ENCODE assay signal across 10 cellular contexts in genomic region chr9:127448112-127448805, GRCh38. TPM values are rescaled to one million over a fixed set of nuclear protein-coding genes. Genes with fewer than 3 reads are reported as not detected.
DNase-seq lines count a peak whose midpoint lies in the region; ATAC-seq and TF ChIP-seq lines count a peak whose summit lies in the region.
"Had no signal": no experiment of that assay in that cellular context is flagged by ENCODE, and none has a peak within 500 bp of the region (broad histone marks: within the 10 kb centered on the region; RNA-seq: fewer than 3 reads in every experiment).

No MANE protein-coding gene starts in this region.

- peaks cover 7% of the 10 kb centered on the region for H3K9me3 Mint-ChIP-seq in activated T-cell treated with anti-CD3 and anti-CD28 coated beads, Interleukin-2, amount 50 U/mL, for 4 hours

- peaks cover 67% of the 10 kb centered on the region for H3K36me3 Mint-ChIP-seq in activated T-cell treated with anti-CD3 and anti-CD28 coated beads, Interleukin-2, amount 50 U/mL, for 4 hours (ENCODE audit: insufficient read depth)
- H3K36me3 Mint-ChIP-seq in T-helper 17 cell (ENCODE audit: low read depth), result peaks cover 12% of the 10 kb centered on the region

- in situ Hi-C loops in GM13977 (cut with MboI; ENCODE audit: low pct_unique_long_range_greater_than_20kb, low sequenced_read_pairs, unreplicated experiment), result no loop called here

- H3K4me3 Mint-ChIP-seq in activated T-cell treated with anti-CD3 and anti-CD28 coated beads, Interleukin-2, amount 50 U/mL, for 4 hours, result peak overlapping the region; percentile 97
- no peak overlapping the region for H3K4me3 Mint-ChIP-seq in T-helper 17 cell

- no peaks in the 10 kb centered on the region for H3K27me3 ChIP-seq in esophagus squamous epithelium
- H3K27me3 ChIP-seq in stomach, result no peaks in the 10 kb centered on the region

- DNase-seq in activated T-cell treated with anti-CD3 and anti-CD28 coated beads, Interleukin-2, amount 50 U/mL, for 4 hours, result no peak
- DNase-seq in activated T-cell treated with anti-CD3 and anti-CD28 coated beads for 4 hours, result no peak
- no peak for DNase-seq in T-helper 17 cell
- no peak for DNase-seq in esophagus squamous epithelium (lab: John Stamatoyannopoulos, UW)
- no peak for DNase-seq in stomach
- DNase-seq in GM13977 (ENCODE audit: low spot score), result no peak
- no peak for DNase-seq in stimulated activated naive CD4-positive, alpha-beta T cell treated with Interleukin-2 at 50 U/mL for 16 hours (lab: John Stamatoyannopoulos, UW)
- DNase-seq: NCI-H2081; stimulated activated CD4-positive, alpha-beta T cell treated with anti-CD3 and anti-CD28 coated beads, Interleukin-1b, Interleukin-23, amount 100 ng/mL, for 48 hours had no signal

- 81 to 84% methylated on average over 7 of the region's 8 CpGs for WGBS in esophagus squamous epithelium, 2 donors
- WGBS in stomach, 5 donors, result 84 to 93% (median 89%) methylated on average over 8 of the region's 8 CpGs

- H3K27ac ChIP-seq in esophagus squamous epithelium (peak overlapping the region in 3 of 4 donors; percentile 17 to 98 (median 96)), stomach (peak overlapping the region in 4 of 5 donors; percentile 93 to 97 (median 95))

- TF ChIP-seq POLR2A in esophagus squamous epithelium (IDR thresholded peaks at IDR 0.05) (no peak), stomach (IDR thresholded peaks at IDR 0.05) (no peak)

- ATAC-seq in activated T-cell treated with anti-CD3 and anti-CD28 coated beads, Interleukin-2, amount 50 U/mL, for 4 hours, result no peak
- ATAC-seq in T-helper 17 cell, result no peak
- no peak for ATAC-seq in HG03108 (IDR thresholded peaks at IDR 0.05; ENCODE audit: unreplicated experiment)

- peaks cover 33 to 69% (median 41%) of the 10 kb centered on the region in 3 donors for H3K36me3 ChIP-seq in esophagus squamous epithelium
- peaks cover 59 to 67% (median 65%) of the 10 kb centered on the region in 4 donors for H3K36me3 ChIP-seq in stomach

- peaks cover 37% of the 10 kb centered on the region for H3K4me1 Mint-ChIP-seq in activated T-cell treated with anti-CD3 and anti-CD28 coated beads, Interleukin-2, amount 50 U/mL, for 4 hours (ENCODE audit: low read depth)
- H3K4me1 Mint-ChIP-seq in T-helper 17 cell, result peaks cover 19% of the 10 kb centered on the region

- H3K4me3 ChIP-seq in esophagus squamous epithelium (peak overlapping the region in 3 of 4 donors; percentile 88 to 91 (median 91)), stomach (peak overlapping the region in 3 of 4 donors; percentile 69 to 91 (median 80))

- no peak for TF ChIP-seq CTCF in esophagus squamous epithelium (IDR thresholded peaks at IDR 0.05)
- TF ChIP-seq CTCF in stomach (IDR thresholded peaks at IDR 0.05), result no peak
- no peak for TF ChIP-seq CTCF in GM13977 (IDR thresholded peaks at IDR 0.05; ENCODE audit: extremely low read depth, insufficient read depth, missing control alignments)

- H3K27ac Mint-ChIP-seq in T-helper 17 cell, result peak overlapping the region; percentile 95

- H3K9me3 ChIP-seq in T-helper 17 cell (ENCODE audit: control insufficient read depth, low read length, poor library complexity, severe bottlenecking) (peaks cover 2% of the 10 kb centered on the region), esophagus squamous epithelium (peaks cover 0 to 4% (median 0%) of the 10 kb centered on the region in 3 donors), stomach (peaks cover 0 to 8% (median 0%) of the 10 kb centered on the region in 4 donors)

- intact Hi-C loops in esophagus squamous epithelium (cut with DNase I), result no loop called here
- intact Hi-C loops in stomach (cut with DNase I; ENCODE audit: low total_unique reads), result no loop called here

- no peak for TF ChIP-seq EP300 in stomach (IDR thresholded peaks at IDR 0.05)

- H3K27me3 Mint-ChIP-seq in activated T-cell treated with anti-CD3 and anti-CD28 coated beads, Interleukin-2, amount 50 U/mL, for 4 hours (ENCODE audit: low read depth), result no peaks in the 10 kb centered on the region
- H3K27me3 Mint-ChIP-seq in T-helper 17 cell, result no peaks in the 10 kb centered on the region

- peaks cover 12 to 79% (median 36%) of the 10 kb centered on the region in 3 donors for H3K4me1 ChIP-seq in esophagus squamous epithelium
- peaks cover 35 to 56% (median 40%) of the 10 kb centered on the region in 4 donors for H3K4me1 ChIP-seq in stomach

RNA-seq across cellular contexts. Expression of gene RPL12, which starts 2.9 kb away (rescaled TPM):
- total RNA-seq in activated T-cell treated with anti-CD3 and anti-CD28 coated beads, Interleukin-2, amount 50 U/mL, for 4 hours, result 1,000 to 10,000 TPM; 1,591 to 1,973 (median 1,685) TPM
- total RNA-seq in T-helper 17 cell, result 1,000 to 10,000 TPM; 1,506 to 1,597 TPM
- 1,000 to 10,000 TPM; 1,192 to 3,474 (median 2,165) TPM for total RNA-seq in esophagus squamous epithelium
- 1,000 to 10,000 TPM in 4 of 5 donors, 100 to 1,000 TPM in 1; 187 to 1,693 (median 1,211) TPM for total RNA-seq in stomach
- 1,000 to 10,000 TPM; 3,146 to 4,806 (median 4,080) TPM for polyA plus RNA-seq in stomach

RNA-seq across cellular contexts. Expression of gene LRSAM1, which starts 3.1 kb away (rescaled TPM):
- total RNA-seq in activated T-cell treated with anti-CD3 and anti-CD28 coated beads, Interleukin-2, amount 50 U/mL, for 4 hours, result 10 to 100 TPM; 20.5 to 24.2 (median 21.6) TPM
- 10 to 100 TPM; 19.6 to 22.2 TPM for total RNA-seq in T-helper 17 cell
- total RNA-seq in esophagus squamous epithelium, result 10 to 100 TPM in 3 of 4 donors, 1 to 10 TPM in 1; 8.0 to 16.2 (median 12.9) TPM
- 100 to 1,000 TPM in 1 of 5 donors, 10 to 100 TPM in 3, 1 to 10 TPM in 1; 7.2 to 138 (median 28.6) TPM for total RNA-seq in stomach
- polyA plus RNA-seq in stomach, result 10 to 100 TPM; 12.8 to 15.0 (median 13.0) TPM

RNA-seq across cellular contexts. Expression of gene ZNF79, which starts 24.1 kb away (rescaled TPM):
- total RNA-seq in activated T-cell treated with anti-CD3 and anti-CD28 coated beads, Interleukin-2, amount 50 U/mL, for 4 hours, result 10 to 100 TPM in 2 of 3 donors, 1 to 10 TPM in 1; 9.0 to 14.0 (median 13.6) TPM
- 1 to 10 TPM; 7.9 to 8.4 TPM for total RNA-seq in T-helper 17 cell
- 1 to 10 TPM; 3.1 to 9.9 (median 4.7) TPM for total RNA-seq in esophagus squamous epithelium
- 10 to 100 TPM in 2 of 5 donors, 1 to 10 TPM in 3; 5.1 to 39.1 (median 6.2) TPM for total RNA-seq in stomach
- 1 to 10 TPM; 1.9 to 3.8 (median 2.7) TPM for polyA plus RNA-seq in stomach

RNA-seq across cellular contexts. Expression of gene SLC2A8, which starts 51.3 kb away (rescaled TPM):
- total RNA-seq in activated T-cell treated with anti-CD3 and anti-CD28 coated beads, Interleukin-2, amount 50 U/mL, for 4 hours, result 1 to 10 TPM; 1.9 to 3.2 (median 3.0) TPM
- 1 to 10 TPM; 3.0 to 4.3 TPM for total RNA-seq in T-helper 17 cell
- 10 to 100 TPM in 3 of 4 donors, 1 to 10 TPM in 1; 6.2 to 28.3 (median 16.7) TPM for total RNA-seq in esophagus squamous epithelium
- 10 to 100 TPM in 4 of 5 donors, 1 to 10 TPM in 1; 4.7 to 36.2 (median 22.0) TPM for total RNA-seq in stomach
- polyA plus RNA-seq in stomach, result 10 to 100 TPM; 10.1 to 15.3 (median 12.9) TPM
